Comparison of ENCODE assay signal across 8 cellular contexts in genomic region chr1:171742577-171742922, GRCh38. TPM values are rescaled to one million over a fixed set of nuclear protein-coding genes. Genes with fewer than 3 reads are reported as not detected.
A peak's percentile ranks its signal among the peaks of the same experiment; 100 is the strongest.
DNase-seq lines count a peak whose midpoint lies in the region; ATAC-seq and TF ChIP-seq lines count a peak whose summit lies in the region.

No MANE protein-coding gene starts in this region.

- peak overlapping the region; percentile 67 for H3K9ac ChIP-seq in parathyroid adenoma

- ATAC-seq in GM21576 (IDR thresholded peaks at IDR 0.05; ENCODE audit: unreplicated experiment), result peak; percentile 4
- no peak for ATAC-seq in activated naive CD4-positive, alpha-beta T cell treated with anti-CD3 and anti-CD28 coated beads, Interleukin-2, amount 50 U/mL, for 72 hours
- ATAC-seq in GM21367 (IDR thresholded peaks at IDR 0.05; ENCODE audit: unreplicated experiment), result no peak

- H2AFZ ChIP-seq in parathyroid adenoma, result peak overlapping the region; percentile 97

- peak overlapping the region; percentile 86 for H3K4me3 ChIP-seq in Caco-2 (ENCODE audit: low read depth, low read length)
- peak overlapping the region; percentile 98 for H3K4me3 ChIP-seq in parathyroid adenoma (ENCODE audit: low read depth, low read length)

- peak overlapping the region; percentile 92 for H3K27ac Mint-ChIP-seq in Caco-2 (ENCODE audit: unreplicated experiment)
- H3K27ac Mint-ChIP-seq in activated naive CD4-positive, alpha-beta T cell treated with anti-CD3 and anti-CD28 coated beads, Interleukin-2, amount 50 U/mL, for 72 hours, result peak overlapping the region; percentile 98 to 99

- H3K36me3 ChIP-seq in Caco-2 (ENCODE audit: control insufficient read depth, insufficient read depth, low read length) (no peaks in the 10 kb centered on the region), parathyroid adenoma (ENCODE audit: control insufficient read depth, insufficient read depth, low read length) (no peaks in the 10 kb centered on the region)

- no peak for TF ChIP-seq CTCF in Caco-2 (IDR thresholded peaks at IDR 0.05; ENCODE audit: insufficient read depth in 1 of 2, low read depth in 1 of 2, low read length in 1 of 2, severe bottlenecking in 1 of 2, unreplicated experiment in 1 of 2)
- no peak for TF ChIP-seq CTCF in parathyroid adenoma (IDR thresholded peaks at IDR 0.05)

- CTCF ChIA-PET in Caco-2 (lab: Charles Lee), result interaction anchor here (1.0 to 2.1 kb wide), 2 partner anchors 14 to 97 kb away, joined by 3 to 18 read pairs; no protein-coding TSS in a partner anchor

- peaks cover 7% of the 10 kb centered on the region for H3K4me1 Mint-ChIP-seq in Caco-2 (ENCODE audit: low read depth, unreplicated experiment)

- H3K4me1 ChIP-seq in Caco-2 (0 out of 2 replicates have a peak, but pooled peaks cover 7% of the 10 kb centered on the region), parathyroid adenoma (peaks cover 7% of the 10 kb centered on the region)

- H3K79me2 ChIP-seq in parathyroid adenoma, result peaks cover 2% of the 10 kb centered on the region

- intact Hi-C loops in Caco-2 (cut with micrococcal nuclease; ENCODE audit: unreplicated experiment), result loop anchor here (1.0 kb wide), 1 partner anchor 39 kb away; the partner anchor contains the start of gene METTL13
- intact Hi-C loops in cardiac septum (cut with DNase I), result loop anchor here (2.0 kb wide), 1 partner anchor 88 kb away; no protein-coding TSS in a partner anchor

- H3K9me3 Mint-ChIP-seq in Caco-2 (ENCODE audit: unreplicated experiment), result no peaks in the 10 kb centered on the region
- H3K9me3 Mint-ChIP-seq in activated naive CD4-positive, alpha-beta T cell treated with anti-CD3 and anti-CD28 coated beads, Interleukin-2, amount 50 U/mL, for 72 hours, result no peaks in the 10 kb centered on the region

- H3K27me3 ChIP-seq in Caco-2 (replicated peaks; ENCODE audit: control insufficient read depth, insufficient read depth, low read length) (no peaks in the 10 kb centered on the region), parathyroid adenoma (ENCODE audit: control insufficient read depth, insufficient read depth, low read length) (no peaks in the 10 kb centered on the region)

- POLR2A ChIA-PET in Caco-2 (lab: Charles Lee), result interaction anchor here (0.6 to 1.9 kb wide), 2 partner anchors 38 to 1673 kb away, joined by 3 to 7 read pairs; partner anchors contain the start of gene METTL13

- no peaks in the 10 kb centered on the region for H3K9me3 ChIP-seq in Caco-2
- H3K9me3 ChIP-seq in parathyroid adenoma (ENCODE audit: control insufficient read depth, low read length), result no peaks in the 10 kb centered on the region

- H3K27ac ChIP-seq in parathyroid adenoma, result peak overlapping the region; percentile 98

- H3K4me2 ChIP-seq in parathyroid adenoma (ENCODE audit: low read length), result peak overlapping the region; percentile 95

- DNase-seq in Caco-2 (peak in 1 of 2 experiments; percentile 38), NCI-H146 treated with DMSO at 0.1 percent for 48 hours (lab: John Stamatoyannopoulos, UW; ENCODE audit: unreplicated experiment) (peak; percentile 60), cardiac septum (ENCODE audit: low spot score) (peak; percentile 78), GF-D8 (lab: John Stamatoyannopoulos, UW) (no peak)
- DNase-seq in activated naive CD4-positive, alpha-beta T cell treated with anti-CD3 and anti-CD28 coated beads, Interleukin-2, amount 50 U/mL, for 72 hours (ENCODE audit: low spot score in 2 of 2), result no peak

- peak overlapping the region; percentile 93 for H3K4me3 Mint-ChIP-seq in Caco-2 (ENCODE audit: unreplicated experiment)

- no peaks in the 10 kb centered on the region for H3K36me3 Mint-ChIP-seq in Caco-2 (ENCODE audit: insufficient read depth, unreplicated experiment)
- peaks cover 10 to 18% of the 10 kb centered on the region in 2 donors for H3K36me3 Mint-ChIP-seq in activated naive CD4-positive, alpha-beta T cell treated with anti-CD3 and anti-CD28 coated beads, Interleukin-2, amount 50 U/mL, for 72 hours

- no TSS peak for BruUV-seq in Caco-2 (replicated peaks; lab: Mats Ljungman, UMichigan)

- H3K27me3 Mint-ChIP-seq in Caco-2 (ENCODE audit: insufficient read depth, unreplicated experiment), result no peaks in the 10 kb centered on the region

RNA-seq across cellular contexts. Expression of gene VAMP4, which starts 0.7 kb away (rescaled TPM):
- 4.3 and 4.9 TPM in 2 replicates for total RNA-seq in Caco-2 (2022)
- 10 to 100 TPM in 1 of 2 donors, 1 to 10 TPM in 1; 6.8 to 11.9 TPM for total RNA-seq in activated naive CD4-positive, alpha-beta T cell treated with anti-CD3 and anti-CD28 coated beads, Interleukin-2, amount 50 U/mL, for 72 hours
- 8.7 TPM for total RNA-seq in cardiac septum

RNA-seq across cellular contexts. Expression of gene METTL13, which starts 38.9 kb away (rescaled TPM):
- 36.9 and 40.4 TPM in 2 replicates for total RNA-seq in Caco-2 (2022)
- 10 to 100 TPM; 53.0 to 57.4 TPM for total RNA-seq in activated naive CD4-positive, alpha-beta T cell treated with anti-CD3 and anti-CD28 coated beads, Interleukin-2, amount 50 U/mL, for 72 hours
- 14.4 TPM for total RNA-seq in cardiac septum

Comparison
In these comparisons a context has a peak if more than half of its experiments do, and no peak if none do; other contexts are left out.
1. DNase-seq: peak in NCI-H146 treated with DMSO at 0.1 percent for 48 hours (single experiment) and cardiac septum (single experiment); none in activated naive CD4-positive, alpha-beta T cell treated with anti-CD3 and anti-CD28 coated beads, Interleukin-2, amount 50 U/mL, for 72 hours (0 of 2) and GF-D8 (single experiment).